Comparison of ENCODE assay signal across 1 cellular context in the genomic region with DNA sequence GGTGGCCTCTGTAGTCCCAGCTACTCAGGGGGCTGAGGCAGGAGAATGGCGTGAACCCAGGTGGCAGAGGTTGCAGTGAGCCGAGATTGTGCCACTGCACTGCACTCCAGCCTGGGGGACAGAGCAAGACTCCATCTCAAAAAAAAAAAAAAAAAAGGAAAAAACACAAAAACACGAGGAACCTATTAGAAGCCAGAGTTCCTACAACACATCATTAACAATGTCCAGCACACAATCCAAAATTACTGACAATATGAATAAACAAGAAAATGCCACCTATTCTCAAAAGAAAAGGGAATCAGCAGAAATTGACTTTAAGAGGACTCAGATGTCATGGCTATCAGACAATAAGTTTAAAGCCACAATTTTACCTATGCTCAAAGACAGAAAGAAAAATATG.
A peak's percentile ranks its signal among the peaks of the same experiment; 100 is the strongest.
TF ChIP-seq lines count a peak whose summit lies in the region.
"Not testable (repeated sequence)": the region's sequence is repeated elsewhere in the genome, so short reads cannot be mapped to it uniquely, and the experiment has no call there.

No MANE protein-coding gene starts in this region.

- not testable (repeated sequence) for TF ChIP-seq CTCF in HEK293 (tag by site-specific recombination; IDR thresholded peaks at IDR 0.05)

- H3K27ac ChIP-seq in HEK293 (ENCODE audit: extremely low read depth, low read depth, low read length), result not testable (repeated sequence)

- CTCF ChIA-PET in HEK293 (lab: Yijun Ruan, JAX), result not testable (repeated sequence)

- not testable (repeated sequence) for H3K4me3 ChIP-seq in HEK293 (ENCODE audit: low read depth, low read length)

- H3K4me1 ChIP-seq in HEK293 (ENCODE audit: control insufficient read depth, insufficient read depth, low read length), result not testable (repeated sequence)

- H3K36me3 ChIP-seq in HEK293 (ENCODE audit: control insufficient read depth in 2 of 2, insufficient read depth in 1 of 2, low read length in 2 of 2), result not testable (repeated sequence)

- POLR2A ChIA-PET in HEK293 (lab: Yijun Ruan, JAX), result not testable (repeated sequence)

- not testable (repeated sequence) for H3K9me3 ChIP-seq in HEK293 (ENCODE audit: control insufficient read depth, insufficient read depth, low read depth, low read length)

TF ChIP-seq in HEK293, 187 proteins besides CTCF, POLR2A, EP300 and RAD21:
- TF ChIP-seq, protein P1, sequence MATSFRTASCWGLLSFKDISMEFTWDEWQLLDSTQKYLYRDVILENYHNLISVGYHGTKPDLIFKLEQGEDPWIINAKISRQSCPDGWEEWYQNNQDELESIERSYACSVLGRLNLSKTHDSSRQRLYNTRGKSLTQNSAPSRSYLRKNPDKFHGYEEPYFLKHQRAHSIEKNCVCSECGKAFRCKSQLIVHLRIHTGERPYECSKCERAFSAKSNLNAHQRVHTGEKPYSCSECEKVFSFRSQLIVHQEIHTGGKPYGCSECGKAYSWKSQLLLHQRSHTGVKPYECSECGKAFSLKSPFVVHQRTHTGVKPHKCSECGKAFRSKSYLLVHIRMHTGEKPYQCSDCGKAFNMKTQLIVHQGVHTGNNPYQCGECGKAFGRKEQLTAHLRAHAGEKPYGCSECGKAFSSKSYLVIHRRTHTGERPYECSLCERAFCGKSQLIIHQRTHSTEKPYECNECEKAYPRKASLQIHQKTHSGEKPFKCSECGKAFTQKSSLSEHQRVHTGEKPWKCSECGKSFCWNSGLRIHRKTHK (tag by site-specific recombination; IDR thresholded peaks at IDR 0.05), result peak; percentile 95
